In genomic region chr22:42996646-42997365, GRCh38 we compare ENCODE assay signal across 18 cellular contexts. TPM values are rescaled to one million over a fixed set of nuclear protein-coding genes. Genes with fewer than 3 reads are reported as not detected.
DNase-seq lines count a peak whose midpoint lies in the region; ATAC-seq and TF ChIP-seq lines count a peak whose summit lies in the region.
"Had no signal": no experiment of that assay in that cellular context is flagged by ENCODE, and none has a peak within 500 bp of the region (broad histone marks: within the 10 kb centered on the region; RNA-seq: fewer than 3 reads in every experiment).

No MANE protein-coding gene starts in this region.

- no peaks in the 10 kb centered on the region for H3K27me3 Mint-ChIP-seq in activated T-helper 2 cell treated with anti-CD3 and anti-CD28 coated beads, Interferon-gamma antibody, Interleukin-2, Interleukin-4, amounts not matched to agents 10 μg/mL and 5 μg/mL and 100 μg/mL, durations not matched to agents 14 hours and 24 hours and 36 hours (ENCODE audit: low read depth)
- H3K27me3 Mint-ChIP-seq: activated naive CD4-positive, alpha-beta T cell treated with anti-CD3 and anti-CD28 coated beads, Interleukin-2, amount 10 ng/mL, durations not matched to agents 7 days and 5 days; CD4-positive, alpha-beta memory T cell had no signal

- WGBS in liver: 61% methylated on average over 10 of the region's 10 CpGs
- 38 to 48% (median 42%) methylated on average over 10 of the region's 10 CpGs for WGBS in stomach, 5 donors

- H3K36me3 Mint-ChIP-seq in activated T-helper 2 cell treated with anti-CD3 and anti-CD28 coated beads, Interferon-gamma antibody, Interleukin-2, Interleukin-4, amounts not matched to agents 10 μg/mL and 5 μg/mL and 100 μg/mL, durations not matched to agents 14 hours and 24 hours and 36 hours (ENCODE audit: low read depth): peaks cover 5% of the 10 kb centered on the region

- intact Hi-C loops in ascending aorta (cut with DNase I): loop anchor here (10.0 kb wide), 1 partner anchor 352 kb away; the partner anchor contains the start of genes ATP5MGL and CYB5R3
- intact Hi-C loops in stomach (cut with DNase I; ENCODE audit: low total_unique reads): no loop called here
- intact Hi-C loops in activated T-helper 2 cell treated with anti-CD3 and anti-CD28 coated beads, Interferon-gamma antibody, Interleukin-2, Interleukin-4, amounts not matched to agents 10 μg/mL and 5 μg/mL and 100 μg/mL, durations not matched to agents 14 hours and 24 hours and 36 hours (cut with micrococcal nuclease): no loop called here

- H3K4me3 Mint-ChIP-seq in activated T-helper 2 cell treated with anti-CD3 and anti-CD28 coated beads, Interferon-gamma antibody, Interleukin-2, Interleukin-4, amounts not matched to agents 10 μg/mL and 5 μg/mL and 100 μg/mL, durations not matched to agents 14 hours and 24 hours and 36 hours (ENCODE audit: low read depth): no peak overlapping the region
- H3K4me3 Mint-ChIP-seq: activated naive CD4-positive, alpha-beta T cell treated with anti-CD3 and anti-CD28 coated beads, Interleukin-2, amount 10 ng/mL, durations not matched to agents 7 days and 5 days; T-helper 2 cell treated with Interferon-gamma antibody and Interleukin-4, amounts not matched to agents 5 μg/mL and 100 μg/mL, for 36 hours had no signal

- no peaks in the 10 kb centered on the region for H3K9me3 Mint-ChIP-seq in activated T-helper 2 cell treated with anti-CD3 and anti-CD28 coated beads, Interferon-gamma antibody, Interleukin-2, Interleukin-4, amounts not matched to agents 10 μg/mL and 5 μg/mL and 100 μg/mL, durations not matched to agents 14 hours and 24 hours and 36 hours
- H3K9me3 Mint-ChIP-seq: CD4-positive, alpha-beta memory T cell; T-helper 2 cell treated with Interferon-gamma antibody and Interleukin-4, amounts not matched to agents 5 μg/mL and 100 μg/mL, for 36 hours had no signal

- no peak for TF ChIP-seq POLR2A in stomach (IDR thresholded peaks at IDR 0.05)
- no peak for TF ChIP-seq POLR2A in GM18505 (IDR thresholded peaks at IDR 0.05; ENCODE audit: borderline replicate concordance, extremely low read depth, insufficient read depth, insufficient read length)

- H3K9me3 ChIP-seq in ascending aorta (no peaks in the 10 kb centered on the region), liver (ENCODE audit: control insufficient read depth in 4 of 4, low read length in 3 of 4) (no peaks in the 10 kb centered on the region), stomach (no peaks in the 10 kb centered on the region)

- no peak for TF ChIP-seq RAD21 in liver (IDR thresholded peaks at IDR 0.05)

- TF ChIP-seq EP300 in stomach (IDR thresholded peaks at IDR 0.05): no peak

- H3K27me3 ChIP-seq in ascending aorta (no peaks in the 10 kb centered on the region), liver (ENCODE audit: control insufficient read depth in 4 of 4, insufficient read depth in 4 of 4, low read length in 3 of 4) (no peaks in the 10 kb centered on the region), stomach (no peaks in the 10 kb centered on the region)
- H3K27me3 ChIP-seq: heart left ventricle had no signal

- no peak for ATAC-seq in GM18505 (IDR thresholded peaks at IDR 0.05; ENCODE audit: unreplicated experiment)
- ATAC-seq: PC-3 had no signal

- H3K36me3 ChIP-seq in ascending aorta: peaks cover 0 to 3% of the 10 kb centered on the region in 2 donors
- no peaks in the 10 kb centered on the region for H3K36me3 ChIP-seq in liver (ENCODE audit: control insufficient read depth in 4 of 4, insufficient read depth in 3 of 4, low read depth in 1 of 4, low read length in 3 of 4)
- no peaks in the 10 kb centered on the region for H3K36me3 ChIP-seq in stomach

- H3K27ac ChIP-seq in ascending aorta (peak overlapping the region; percentile 93), liver (ENCODE audit: low read depth in 1 of 2, low read length in 2 of 2) (peak overlapping the region; percentile 12 to 19), stomach (peak overlapping the region; percentile 85 to 96 (median 93))

- H3K27ac Mint-ChIP-seq in activated T-helper 2 cell treated with anti-CD3 and anti-CD28 coated beads, Interferon-gamma antibody, Interleukin-2, Interleukin-4, amounts not matched to agents 10 μg/mL and 5 μg/mL and 100 μg/mL, durations not matched to agents 14 hours and 24 hours and 36 hours: no peak overlapping the region

- peaks cover 45 to 89% of the 10 kb centered on the region in 2 donors for H3K4me1 ChIP-seq in ascending aorta
- H3K4me1 ChIP-seq in liver (ENCODE audit: control insufficient read depth in 4 of 4, insufficient read depth in 4 of 4, low read length in 3 of 4): peaks cover 31 to 44% (median 36%) of the 10 kb centered on the region in 4 donors
- peaks cover 65 to 97% (median 82%) of the 10 kb centered on the region in 4 donors for H3K4me1 ChIP-seq in stomach

- peak; percentile 34 for DNase-seq in EH (ENCODE audit: low read depth)
- peak in 1 of 2 donors; percentile 83 for DNase-seq in ascending aorta (ENCODE audit: low spot score in 2 of 2)
- no peak for DNase-seq in stomach
- DNase-seq in activated T-helper 2 cell treated with anti-CD3 and anti-CD28 coated beads, Interferon-gamma antibody, Interleukin-2, Interleukin-4, amounts not matched to agents 10 μg/mL and 5 μg/mL and 100 μg/mL, durations not matched to agents 14 hours and 24 hours and 36 hours (ENCODE audit: low spot score): no peak
- DNase-seq in stimulated activated CD4-positive, alpha-beta T cell treated with anti-CD3 and anti-CD28 coated beads, Interleukin-4, amount 100 ng/mL, for 24 hours: no peak
- no peak for DNase-seq in HK-2 (ENCODE audit: unreplicated experiment)
- DNase-seq: activated CD8-positive, alpha-beta memory T cell treated with anti-CD3 and anti-CD28 coated beads for 24 hours; activated naive CD4-positive, alpha-beta T cell treated with anti-CD3 and anti-CD28 coated beads, Interleukin-2, amount 10 ng/mL, durations not matched to agents 7 days and 5 days; CD4-positive, alpha-beta memory T cell; heart left ventricle; midbrain; NCI-H1048; NCI-H345; PC-3 had no signal

- H3K4me1 Mint-ChIP-seq in activated T-helper 2 cell treated with anti-CD3 and anti-CD28 coated beads, Interferon-gamma antibody, Interleukin-2, Interleukin-4, amounts not matched to agents 10 μg/mL and 5 μg/mL and 100 μg/mL, durations not matched to agents 14 hours and 24 hours and 36 hours (ENCODE audit: low read depth): peaks cover 37% of the 10 kb centered on the region

- TF ChIP-seq CTCF in ascending aorta (IDR thresholded peaks at IDR 0.05): no peak
- no peak for TF ChIP-seq CTCF in liver (IDR thresholded peaks at IDR 0.05; ENCODE audit: low read depth, low read length, missing input control)
- no peak for TF ChIP-seq CTCF in stomach (IDR thresholded peaks at IDR 0.05)

- H3K9ac ChIP-seq in liver (ENCODE audit: low read depth in 1 of 2, low read length in 2 of 2): no peak overlapping the region

- H3K4me3 ChIP-seq in ascending aorta: peak overlapping the region in 1 of 2 donors; percentile 6
- no peak overlapping the region for H3K4me3 ChIP-seq in liver (ENCODE audit: low read depth in 1 of 3, low read length in 3 of 3)
- H3K4me3 ChIP-seq in stomach: no peak overlapping the region
- H3K4me3 ChIP-seq: heart left ventricle, skin epidermis had no signal

TF ChIP-seq in liver, 16 proteins besides CTCF, POLR2A, EP300 and RAD21 (continues in another document):
- TF ChIP-seq FOXA1 (IDR thresholded peaks at IDR 0.05) (no peak), JUND (IDR thresholded peaks at IDR 0.05) (no peak), REST (IDR thresholded peaks at IDR 0.05) (no peak), YY1 (IDR thresholded peaks at IDR 0.05) (no peak), HNF4G (IDR thresholded peaks at IDR 0.05) (no peak), SP1 (IDR thresholded peaks at IDR 0.05) (no peak), TAF1 (conservative IDR thresholded peaks at IDR 0.05) (no peak), GABPA (IDR thresholded peaks at IDR 0.05 in 1 of 2, conservative IDR thresholded peaks at IDR 0.05 in 1 of 2) (no peak), RXRA (IDR thresholded peaks at IDR 0.05) (no peak), MAX (IDR thresholded peaks at IDR 0.05) (no peak), NR2F2 (IDR thresholded peaks at IDR 0.05) (no peak), FOXA2 (IDR thresholded peaks at IDR 0.05) (no peak), EGR1 (IDR thresholded peaks at IDR 0.05; ENCODE audit: low read depth in 2 of 2) (no peak)

RNA-seq across cellular contexts. Expression of gene PACSIN2, which starts 18.1 kb away (rescaled TPM):
- 95.5 TPM for total RNA-seq in ascending aorta
- total RNA-seq in liver: 10 to 100 TPM; 15.4 to 31.4 TPM
- polyA plus RNA-seq in liver: 10 to 100 TPM in 1 of 2 donors, 1 to 10 TPM in 1; 9.1 to 18.6 TPM
- total RNA-seq in stomach: 100 to 1,000 TPM in 2 of 5 donors, 10 to 100 TPM in 3; 69.8 to 154 (median 87.9) TPM
- 10 to 100 TPM; 24.9 to 44.0 (median 34.7) TPM for polyA plus RNA-seq in stomach
- total RNA-seq in activated T-helper 2 cell treated with anti-CD3 and anti-CD28 coated beads, Interferon-gamma antibody, Interleukin-2, Interleukin-4, amounts not matched to agents 10 μg/mL and 5 μg/mL and 100 μg/mL, durations not matched to agents 14 hours and 24 hours and 36 hours: 30.8 and 32.5 TPM in 2 replicates

Comparison
In these comparisons a context has a peak if more than half of its experiments do, and no peak if none do; other contexts are left out.
1. H3K27ac ChIP-seq: peak in every context shown above with its lines; median percentile 93 in ascending aorta; 93 in stomach; 16 in liver.